8 cellular contexts compared by ENCODE assay signal in the genomic region with DNA sequence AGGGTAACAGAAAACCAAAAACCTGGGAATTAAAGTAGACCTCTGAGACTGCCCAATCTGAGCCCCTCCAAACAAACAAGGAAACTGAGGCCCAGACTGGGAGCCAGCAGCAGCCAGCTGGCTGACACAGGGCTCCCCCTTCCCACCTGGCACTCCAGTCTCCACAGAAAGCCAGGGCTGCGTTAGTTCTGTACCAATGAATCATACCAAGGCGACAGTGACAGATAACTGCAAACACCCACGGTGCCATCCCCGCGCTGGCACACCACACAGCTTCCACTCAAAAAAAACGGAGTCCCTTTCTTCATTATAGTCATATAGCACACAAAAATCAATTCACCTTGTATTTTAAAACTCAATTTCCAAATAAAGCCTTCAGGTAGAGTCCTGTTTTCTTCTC.
DNase-seq lines count a peak whose midpoint lies in the region; ATAC-seq and TF ChIP-seq lines count a peak whose summit lies in the region.

No MANE protein-coding gene starts in this region.

- no peak for DNase-seq in MM.1S
- peak; percentile 53 for DNase-seq in activated naive CD4-positive, alpha-beta T cell treated with anti-CD3 and anti-CD28 coated beads, Interleukin-2, amount 50 U/mL, for 16 hours
- peak; percentile 49 for DNase-seq in kidney tubule cell (ENCODE audit: low spot score)
- DNase-seq in stimulated activated CD4-positive, alpha-beta T cell treated with anti-CD3 and anti-CD28 coated beads, Interleukin-4, amount 100 ng/mL, for 48 hours (ENCODE audit: low read depth in 2 of 2): peak; percentile 34 to 48
- DNase-seq in NCI-H748 treated with DMSO at 0.1 percent for 48 hours (lab: John Stamatoyannopoulos, UW): no peak
- DNase-seq in NCI-H446 treated with DMSO at 0.1 percent for 48 hours (lab: John Stamatoyannopoulos, UW): no peak
- DNase-seq in cortex of kidney (lab: John Stamatoyannopoulos, UW): no peak

- no peaks in the 10 kb centered on the region for H3K27me3 ChIP-seq in MM.1S (replicated peaks; ENCODE audit: insufficient read depth, low read length)

- H4K20me1 ChIP-seq in MM.1S (ENCODE audit: insufficient read depth, low read length): no peaks in the 10 kb centered on the region

- 0 out of 2 replicates have a peak, but pooled peaks cover 4% of the 10 kb centered on the region for H3F3A ChIP-seq in MM.1S (ENCODE audit: insufficient read depth, low read length)

- H3K79me2 ChIP-seq in MM.1S (ENCODE audit: low read length): peaks cover 62% of the 10 kb centered on the region

- H3K9ac ChIP-seq in MM.1S (ENCODE audit: low read length): no peak overlapping the region; the same call in 1 of the 2 replicates

- H3K36me3 ChIP-seq in MM.1S (replicated peaks; ENCODE audit: insufficient read depth, low read length): no peaks in the 10 kb centered on the region

- no peak overlapping the region for H3K4me3 ChIP-seq in MM.1S (ENCODE audit: low read length)

- peaks cover 8% of the 10 kb centered on the region for H3K4me1 ChIP-seq in MM.1S (ENCODE audit: low read length)

- no peak for ATAC-seq in HG02970 (IDR thresholded peaks at IDR 0.05; ENCODE audit: low FRiP score, unreplicated experiment)

- H3K9me3 ChIP-seq in MM.1S (replicated peaks; ENCODE audit: insufficient read depth, low read length): no peaks in the 10 kb centered on the region

- peak overlapping the region; percentile 92; the same call in 1 of the 2 replicates for H3K4me2 ChIP-seq in MM.1S (ENCODE audit: low read depth, low read length)

- H3K9me2 ChIP-seq in MM.1S (replicated peaks; ENCODE audit: insufficient read depth, low read length): no peaks in the 10 kb centered on the region

- no peak overlapping the region for H2AFZ ChIP-seq in MM.1S (ENCODE audit: low read length)

- TF ChIP-seq CTCF in MM.1S (IDR thresholded peaks at IDR 0.05; ENCODE audit: low read length): no peak

- no peak overlapping the region for H3K27ac ChIP-seq in MM.1S (ENCODE audit: low read length)

Comparison
In these comparisons a context has a peak if more than half of its experiments do, and no peak if none do; other contexts are left out.
1. DNase-seq: peak in activated naive CD4-positive, alpha-beta T cell treated with anti-CD3 and anti-CD28 coated beads, Interleukin-2, amount 50 U/mL, for 16 hours (single experiment), kidney tubule cell (single experiment) and stimulated activated CD4-positive, alpha-beta T cell treated with anti-CD3 and anti-CD28 coated beads, Interleukin-4, amount 100 ng/mL, for 48 hours (2 of 2); none in MM.1S (single experiment), NCI-H748 treated with DMSO at 0.1 percent for 48 hours (single experiment), NCI-H446 treated with DMSO at 0.1 percent for 48 hours (single experiment) and cortex of kidney (single experiment).